22 cellular contexts compared by ENCODE assay signal in genomic region chr17:32303861-32304288, GRCh38. TPM values are rescaled to one million over a fixed set of nuclear protein-coding genes. Genes with fewer than 3 reads are reported as not detected.
DNase-seq lines count a peak whose midpoint lies in the region; ATAC-seq and TF ChIP-seq lines count a peak whose summit lies in the region.
"Had no signal": no experiment of that assay in that cellular context is flagged by ENCODE, and none has a peak within 500 bp of the region (broad histone marks: within the 10 kb centered on the region; RNA-seq: fewer than 3 reads in every experiment).

No MANE protein-coding gene starts in this region.

- POLR2A ChIA-PET in WTC11 (lab: Charles Lee): interaction anchor here (1.1 kb wide), 1 partner anchor 35 kb away, joined by 3 read pairs; no protein-coding TSS in a partner anchor

- H3K4me1 ChIP-seq in HUES64 (ENCODE audit: insufficient read depth, low read length) (peaks cover 37% of the 10 kb centered on the region), mesodermal cell (ENCODE audit: control insufficient read depth, insufficient read depth, low read length, poor library complexity, severe bottlenecking) (peaks cover 18% of the 10 kb centered on the region)
- H3K4me1 ChIP-seq: colonic mucosa, spleen had no signal

- peak overlapping the region; percentile 96 for H3K27ac ChIP-seq in HUES64 (ENCODE audit: low read depth, low read length)
- peak overlapping the region; percentile 66 for H3K27ac ChIP-seq in mesodermal cell (ENCODE audit: low read depth, low read length, severe bottlenecking)
- H3K27ac ChIP-seq: colonic mucosa, epithelial cell of prostate, prostate gland, spleen had no signal

- DNase-seq in EL (peak; percentile 15), WTC11 (ENCODE audit: low spot score) (no peak), HuH-7.5 (ENCODE audit: low spot score) (no peak), AML-193 (lab: John Stamatoyannopoulos, UW) (no peak)
- DNase-seq: activated CD4-positive, alpha-beta T cell treated with anti-CD3 and anti-CD28 coated beads, Interleukin-2, amount 50 U/mL, for 48 hours; activated T-cell treated with anti-CD3 and anti-CD28 coated beads, Interleukin-2, amount 50 U/mL, for 24 hours; Calu3; colonic mucosa; foreskin melanocyte; natural killer cell; NCI-H187 treated with DMSO at 0.1 percent for 48 hours; NCI-H524 treated with DMSO at 0.1 percent for 48 hours; RPMI8226; spleen had no signal

- H3K27me3 Mint-ChIP-seq in WTC11 (ENCODE audit: low read depth): no peaks in the 10 kb centered on the region
- H3K27me3 Mint-ChIP-seq: activated T-cell treated with anti-CD3 and anti-CD28 coated beads, Interleukin-2, amount 50 U/mL, for 24 hours had no signal

- CTCF ChIA-PET in WTC11 (lab: Charles Lee): interaction anchor here (0.6 to 3.4 kb wide), 9 partner anchors 12 to 355 kb away, joined by 3 to 17 read pairs (median 4); partner anchors contain the start of gene RHOT1

- no peaks in the 10 kb centered on the region for H3K36me3 ChIP-seq in HUES64 (ENCODE audit: insufficient read depth, low read length)
- no peaks in the 10 kb centered on the region for H3K36me3 ChIP-seq in mesodermal cell (ENCODE audit: control insufficient read depth, insufficient read depth, low read length)
- H3K36me3 ChIP-seq: colonic mucosa, prostate gland, spleen had no signal

- H3K9me3 Mint-ChIP-seq in WTC11: no peaks in the 10 kb centered on the region
- H3K9me3 Mint-ChIP-seq: activated naive CD4-positive, alpha-beta T cell treated with anti-CD3 and anti-CD28 coated beads, Interleukin-2, amount 50 U/mL, for 72 hours; activated T-cell treated with anti-CD3 and anti-CD28 coated beads, Interleukin-2, amount 50 U/mL, for 24 hours; natural killer cell had no signal

- no peaks in the 10 kb centered on the region for H3K27me3 ChIP-seq in HUES64 (ENCODE audit: insufficient read depth, low read length)
- H3K27me3 ChIP-seq: colonic mucosa, spleen had no signal

- no peak; the same call in 1 of the 2 replicates for ATAC-seq in WTC11
- no peak for ATAC-seq in HG03025 (IDR thresholded peaks at IDR 0.05; ENCODE audit: low FRiP score, unreplicated experiment)
- ATAC-seq: activated naive CD4-positive, alpha-beta T cell treated with anti-CD3 and anti-CD28 coated beads, Interleukin-2, amount 50 U/mL, for 72 hours; HCT116; natural killer cell had no signal

- peak overlapping the region; percentile 1; the same call in 1 of the 2 replicates for H3K4me3 Mint-ChIP-seq in WTC11
- H3K4me3 Mint-ChIP-seq: activated T-cell treated with anti-CD3 and anti-CD28 coated beads, Interleukin-2, amount 50 U/mL, for 24 hours; natural killer cell had no signal

- WGBS in HUES64: 51% methylated on average over 1 of the region's 1 CpG
- 60% methylated on average over 1 of the region's 1 CpG for WGBS in mesodermal cell (ENCODE audit: insufficient coverage in 2 of 2), 2 experiments

- H3K36me3 Mint-ChIP-seq in WTC11: 0 out of 2 replicates have a peak, but pooled peaks cover 2% of the 10 kb centered on the region
- H3K36me3 Mint-ChIP-seq: activated naive CD4-positive, alpha-beta T cell treated with anti-CD3 and anti-CD28 coated beads, Interleukin-2, amount 50 U/mL, for 72 hours; natural killer cell had no signal

- H3K9me3 ChIP-seq in HUES64 (ENCODE audit: insufficient read depth, low read depth, low read length): no peaks in the 10 kb centered on the region
- H3K9me3 ChIP-seq in mesodermal cell (ENCODE audit: control insufficient read depth, low read length): no peaks in the 10 kb centered on the region
- H3K9me3 ChIP-seq: colonic mucosa, prostate gland, spleen had no signal

- peaks cover 57% of the 10 kb centered on the region for H3K4me1 Mint-ChIP-seq in WTC11
- H3K4me1 Mint-ChIP-seq: natural killer cell had no signal

- peak overlapping the region; percentile 33; the same call in 1 of the 2 replicates for H3K9ac ChIP-seq in HUES64 (ENCODE audit: low read depth, low read length)

- peak overlapping the region; percentile 76 for H3K27ac Mint-ChIP-seq in WTC11
- H3K27ac Mint-ChIP-seq: activated naive CD4-positive, alpha-beta T cell treated with anti-CD3 and anti-CD28 coated beads, Interleukin-2, amount 50 U/mL, for 72 hours; activated T-cell treated with anti-CD3 and anti-CD28 coated beads, Interleukin-2, amount 50 U/mL, for 24 hours; natural killer cell had no signal

- TF ChIP-seq CTCF in WTC11 (IDR thresholded peaks at IDR 0.05): no peak

- H3K4me3 ChIP-seq in HUES64 (ENCODE audit: low read length) (no peak overlapping the region), mesodermal cell (ENCODE audit: extremely low read depth, insufficient read depth, low read length, poor library complexity, severe bottlenecking) (no peak overlapping the region)
- H3K4me3 ChIP-seq: colonic mucosa, prostate gland, spleen had no signal

TF ChIP-seq in WTC11, 78 proteins besides CTCF, POLR2A, EP300 and RAD21 (continues in another document):
- TF ChIP-seq ZNF138 (CRISPR knock-in tag; conservative IDR thresholded peaks at IDR 0.05): no peak
- no peak for TF ChIP-seq FOXJ3 (CRISPR knock-in tag; IDR thresholded peaks at IDR 0.05; ENCODE audit: borderline replicate concordance)
- TF ChIP-seq HMGXB4 (CRISPR knock-in tag; IDR thresholded peaks at IDR 0.05): no peak
- no peak for TF ChIP-seq ZNF121 (CRISPR knock-in tag; IDR thresholded peaks at IDR 0.05)
- TF ChIP-seq IRF2 (CRISPR knock-in tag; IDR thresholded peaks at IDR 0.05; ENCODE audit: borderline replicate concordance, low read depth): no peak
- TF ChIP-seq ZBTB21 (CRISPR knock-in tag; IDR thresholded peaks at IDR 0.05; ENCODE audit: borderline replicate concordance): no peak
- TF ChIP-seq E2F1 (CRISPR knock-in tag; IDR thresholded peaks at IDR 0.05): no peak
- no peak for TF ChIP-seq ZNF512 (CRISPR knock-in tag; IDR thresholded peaks at IDR 0.05; ENCODE audit: borderline replicate concordance)
- no peak for TF ChIP-seq ZNF396 (CRISPR knock-in tag; IDR thresholded peaks at IDR 0.05; ENCODE audit: borderline replicate concordance)
- no peak for TF ChIP-seq USF2 (CRISPR knock-in tag; IDR thresholded peaks at IDR 0.05)

RNA-seq across cellular contexts. Expression of gene C17orf75, which starts 38.1 kb away (rescaled TPM):
- 31.6 TPM for polyA plus RNA-seq in HUES64 (2013, experiment 1 of 2)
- polyA plus RNA-seq in HUES64 (2013, experiment 2 of 2): 37.4 TPM
- 35.5 to 49.4 TPM (median 35.5 TPM) in 3 replicates for total RNA-seq in WTC11 (2021)
- 27.5 TPM for polyA plus RNA-seq in mesodermal cell (2013, experiment 1 of 2)
- polyA plus RNA-seq in mesodermal cell (2013, experiment 2 of 2): 30.5 TPM

RNA-seq across cellular contexts. Expression of gene RHBDL3, which starts 38.2 kb away (rescaled TPM):
- polyA plus RNA-seq in HUES64 (2013, experiment 1 of 2): 5.7 TPM
- 5.7 TPM for polyA plus RNA-seq in HUES64 (2013, experiment 2 of 2)
- total RNA-seq in WTC11 (2021): 11.3 to 13.2 TPM (median 11.6 TPM) in 3 replicates
- 1.5 TPM for polyA plus RNA-seq in mesodermal cell (2013, experiment 1 of 2)
- polyA plus RNA-seq in mesodermal cell (2013, experiment 2 of 2): 1.1 TPM
- total RNA-seq: lung microvascular endothelial cell had no signal

RNA-seq across cellular contexts. Expression of gene ZNF207, which starts 46.1 kb away (rescaled TPM):
- polyA plus RNA-seq in HUES64 (2013, experiment 1 of 2): 232 TPM
- polyA plus RNA-seq in HUES64 (2013, experiment 2 of 2): 217 TPM
- total RNA-seq in WTC11 (2021): 188 to 223 TPM (median 201 TPM) in 3 replicates
- 189 TPM for polyA plus RNA-seq in mesodermal cell (2013, experiment 1 of 2)
- 189 TPM for polyA plus RNA-seq in mesodermal cell (2013, experiment 2 of 2)
